ENCODE assay signal across 14 cellular contexts in the genomic region with DNA sequence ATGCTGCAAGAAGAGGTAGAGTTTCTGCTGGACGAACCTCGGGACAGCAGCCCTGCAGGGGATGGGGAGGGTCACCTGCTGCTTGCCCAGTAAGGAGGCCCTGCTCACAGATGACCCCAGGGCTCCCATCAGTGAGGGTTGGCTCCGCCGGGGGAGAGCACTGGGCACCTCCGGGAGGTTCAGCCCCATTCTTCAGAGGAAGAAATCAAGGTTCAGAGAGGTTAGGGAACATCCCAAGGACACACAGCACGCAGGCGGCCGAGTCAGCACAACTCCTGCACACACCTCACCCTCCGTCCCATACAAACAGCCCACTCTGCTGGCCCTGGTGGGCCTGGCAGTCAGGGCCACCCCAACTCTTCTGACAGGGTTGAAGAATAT. TPM values are rescaled to one million over a fixed set of nuclear protein-coding genes. Genes with fewer than 3 reads are reported as not detected.
DNase-seq lines count a peak whose midpoint lies in the region; ATAC-seq lines count a peak whose summit lies in the region.
"Had no signal": no experiment of that assay in that cellular context is flagged by ENCODE, and none has a peak within 500 bp of the region (broad histone marks: within the 10 kb centered on the region; RNA-seq: fewer than 3 reads in every experiment).

No MANE protein-coding gene starts in this region.

- ATAC-seq in memory B cell (ENCODE audit: low read depth) (no peak), HG02678 (IDR thresholded peaks at IDR 0.05; ENCODE audit: unreplicated experiment) (no peak)

- H3K9me3 ChIP-seq in BLaER1 treated with 17β-estradiol and CSF1 and Interleukin-3, amounts not matched to agents 10 nM and 100 nM (replicated peaks in 1 of 11), result no peaks in the 10 kb centered on the region
- H3K9me3 ChIP-seq: body of pancreas had no signal

- H3K27me3 ChIP-seq in BLaER1 treated with 17β-estradiol and CSF1 and Interleukin-3, amounts not matched to agents 10 nM and 100 nM, result no peaks in the 10 kb centered on the region
- H3K27me3 ChIP-seq: body of pancreas had no signal

- peaks cover 34 to 75% (median 52%) of the 10 kb centered on the region in 11 experiments for H3K36me3 ChIP-seq in BLaER1 treated with 17β-estradiol and CSF1 and Interleukin-3, amounts not matched to agents 10 nM and 100 nM

- H3K27ac Mint-ChIP-seq in IgD-negative memory B cell (peak overlapping the region; percentile 69 to 98 (median 76)), memory B cell (peak overlapping the region; percentile 68)
- H3K27ac Mint-ChIP-seq: activated naive CD8-positive, alpha-beta T cell; type B pancreatic cell had no signal

- H3K4me2 ChIP-seq in BLaER1 treated with 17β-estradiol and CSF1 and Interleukin-3, amounts not matched to agents 10 nM and 100 nM, result peak overlapping the region; percentile 67 to 92 (median 86); a peak in 20 of 22 replicates

- H3K36me3 Mint-ChIP-seq in IgD-negative memory B cell (no peaks in the 10 kb centered on the region), memory B cell (peaks cover 19% of the 10 kb centered on the region)
- H3K36me3 Mint-ChIP-seq: activated naive CD8-positive, alpha-beta T cell; type B pancreatic cell had no signal

- H3K27ac ChIP-seq in BLaER1 treated with 17β-estradiol and CSF1 and Interleukin-3, amounts not matched to agents 10 nM and 100 nM, result peak overlapping the region in 9 of 11 experiments; percentile 20 to 90 (median 76); a peak in 14 of 22 replicates
- H3K27ac ChIP-seq: body of pancreas had no signal

- H3K27me3 Mint-ChIP-seq in IgD-negative memory B cell (no peaks in the 10 kb centered on the region), memory B cell (no peaks in the 10 kb centered on the region)
- H3K27me3 Mint-ChIP-seq: activated naive CD8-positive, alpha-beta T cell; effector memory CD8-positive, alpha-beta T cell; type B pancreatic cell had no signal

- DNase-seq in memory B cell (ENCODE audit: low spot score in 2 of 2) (no peak), NCI-H1048 (lab: John Stamatoyannopoulos, UW) (no peak), NCI-H524 (lab: John Stamatoyannopoulos, UW) (no peak)
- DNase-seq: activated CD4-positive, alpha-beta T cell treated with anti-CD3 and anti-CD28 coated beads for 1 hour; effector memory CD8-positive, alpha-beta T cell; GOT3; stimulated activated CD4-positive, alpha-beta T cell treated with anti-CD3 and anti-CD28 coated beads, Interleukin-4, amount 100 ng/mL, for 4 hours; T1000 had no signal

- peaks cover 0 to 60% (median 31%) of the 10 kb centered on the region in 11 experiments; a peak in 18 of 22 replicates for H4K20me1 ChIP-seq in BLaER1 treated with 17β-estradiol and CSF1 and Interleukin-3, amounts not matched to agents 10 nM and 100 nM

- peaks cover 15 to 19% (median 16%) of the 10 kb centered on the region in 3 donors for H3K4me1 Mint-ChIP-seq in IgD-negative memory B cell
- H3K4me1 Mint-ChIP-seq in memory B cell, result peaks cover 15% of the 10 kb centered on the region

- H3K4me1 ChIP-seq in BLaER1 treated with 17β-estradiol and CSF1 and Interleukin-3, amounts not matched to agents 10 nM and 100 nM, result peaks cover 35 to 59% (median 50%) of the 10 kb centered on the region in 10 experiments

- peak overlapping the region in 1 of 4 donors; percentile 55 for H3K4me3 Mint-ChIP-seq in IgD-negative memory B cell
- no peak overlapping the region for H3K4me3 Mint-ChIP-seq in memory B cell
- H3K4me3 Mint-ChIP-seq: activated naive CD8-positive, alpha-beta T cell; effector memory CD8-positive, alpha-beta T cell; type B pancreatic cell had no signal

- H3K4me3 ChIP-seq in BLaER1 treated with 17β-estradiol and CSF1 and Interleukin-3, amounts not matched to agents 10 nM and 100 nM, result no peak overlapping the region
- H3K4me3 ChIP-seq: body of pancreas had no signal

- H3K9me3 Mint-ChIP-seq in IgD-negative memory B cell (no peaks in the 10 kb centered on the region), memory B cell (no peaks in the 10 kb centered on the region)
- H3K9me3 Mint-ChIP-seq: effector memory CD8-positive, alpha-beta T cell; type B pancreatic cell had no signal

- H3K9ac ChIP-seq in BLaER1 treated with 17β-estradiol and CSF1 and Interleukin-3, amounts not matched to agents 10 nM and 100 nM, result peak overlapping the region in 4 of 11 experiments; percentile 51 to 78 (median 63); a peak in 9 of 22 replicates

RNA-seq across cellular contexts. Expression of a gene that starts 11.7 kb away (rescaled TPM):
- not detected for polyA plus RNA-seq in IgD-negative memory B cell

RNA-seq across cellular contexts. Expression of a gene that starts 24.8 kb away (rescaled TPM):
- polyA plus RNA-seq in IgD-negative memory B cell, result 43.3 TPM

RNA-seq across cellular contexts. Expression of a gene that starts 25.4 kb away (rescaled TPM):
- polyA plus RNA-seq in IgD-negative memory B cell, result 168 TPM

RNA-seq across cellular contexts. Expression of a gene that starts 27.6 kb away (rescaled TPM):
- not detected for polyA plus RNA-seq in IgD-negative memory B cell

RNA-seq across cellular contexts. Expression of a gene that starts 41.6 kb away (rescaled TPM):
- not detected for polyA plus RNA-seq in IgD-negative memory B cell
